In the genomic region with DNA sequence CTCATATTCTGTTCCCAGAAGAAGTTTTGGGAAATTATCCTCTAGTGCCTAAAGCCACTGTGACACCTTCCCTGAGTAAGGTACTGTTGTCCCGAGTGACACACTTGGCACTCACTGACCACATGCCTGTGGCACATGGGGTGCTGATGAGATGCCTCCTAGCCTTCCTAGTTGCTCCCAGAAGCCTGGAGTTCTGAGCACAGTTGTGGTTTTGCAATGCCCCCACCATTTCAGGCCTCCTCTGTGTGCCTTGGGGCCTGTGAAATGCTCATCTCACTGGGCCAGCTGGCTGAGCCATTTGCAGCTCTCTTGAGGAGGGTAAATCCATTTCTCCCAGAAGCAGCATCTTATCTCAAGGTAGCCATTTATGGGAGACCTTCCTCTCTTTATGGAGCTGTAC, we compare ENCODE assay signal across 20 cellular contexts.
DNase-seq lines count a peak whose midpoint lies in the region; ATAC-seq, FAIRE-seq and TF ChIP-seq lines count a peak whose summit lies in the region.
"Had no signal": no experiment of that assay in that cellular context is flagged by ENCODE, and none has a peak within 500 bp of the region (broad histone marks: within the 10 kb centered on the region; RNA-seq: fewer than 3 reads in every experiment).

No MANE protein-coding gene starts in this region.

- H3K27me3 ChIP-seq in Panc1 (ENCODE audit: control insufficient read depth, insufficient read depth, low read length) (no peaks in the 10 kb centered on the region), stomach (no peaks in the 10 kb centered on the region)
- H3K27me3 ChIP-seq in CD4-positive, alpha-beta memory T cell (ENCODE audit: insufficient read depth, low read length): no peaks in the 10 kb centered on the region
- H3K27me3 ChIP-seq: BLaER1 had no signal

- no peak overlapping the region for H3K4me3 Mint-ChIP-seq in CD4-positive, alpha-beta memory T cell

- peaks cover 61 to 69% of the 10 kb centered on the region in 2 donors for H3K36me3 Mint-ChIP-seq in CD4-positive, alpha-beta memory T cell

- in situ Hi-C loops in Panc1 (cut with HindIII; ENCODE audit: low pct_unique_long_range_greater_than_20kb, low sequenced_read_pairs): no loop called here

- no peaks in the 10 kb centered on the region for H3K9me3 Mint-ChIP-seq in CD4-positive, alpha-beta memory T cell

- H3K36me3 ChIP-seq in Panc1 (ENCODE audit: control insufficient read depth, insufficient read depth, low read length) (peaks cover 11% of the 10 kb centered on the region), stomach (peaks cover 71 to 98% (median 92%) of the 10 kb centered on the region in 4 donors)
- H3K36me3 ChIP-seq in CD4-positive, alpha-beta memory T cell (ENCODE audit: insufficient read depth, low read length): peaks cover 73% of the 10 kb centered on the region

- H3K9me3 ChIP-seq in Panc1 (ENCODE audit: control insufficient read depth, insufficient read depth, low read depth, low read length): no peaks in the 10 kb centered on the region
- no peaks in the 10 kb centered on the region for H3K9me3 ChIP-seq in stomach
- H3K9me3 ChIP-seq in CD4-positive, alpha-beta memory T cell (ENCODE audit: control insufficient read depth in 1 of 2, low read length in 2 of 2): no peaks in the 10 kb centered on the region
- H3K9me3 ChIP-seq: BLaER1 had no signal

- H3K27me3 Mint-ChIP-seq in CD4-positive, alpha-beta memory T cell: no peaks in the 10 kb centered on the region

- TSS peak; percentile 43 for BruUV-seq in Panc1 (replicated peaks; lab: Mats Ljungman, UMichigan)

- no peak overlapping the region for H3K4me3 ChIP-seq in Panc1 (ENCODE audit: low read depth in 2 of 2, low read length in 2 of 2)
- no peak overlapping the region for H3K4me3 ChIP-seq in stomach
- no peak overlapping the region for H3K4me3 ChIP-seq in CD4-positive, alpha-beta memory T cell (ENCODE audit: low read length in 2 of 2)
- H3K4me3 ChIP-seq: BLaER1, GM23248 had no signal

- no peak overlapping the region for H3K27ac ChIP-seq in Panc1 (ENCODE audit: low read length)
- H3K27ac ChIP-seq in stomach: peak overlapping the region; percentile 1 to 81 (median 72)
- no peak overlapping the region for H3K27ac ChIP-seq in CD4-positive, alpha-beta memory T cell (ENCODE audit: low read depth, low read length)
- H3K27ac ChIP-seq: BLaER1, GM23248 had no signal

- H3K4me1 Mint-ChIP-seq in CD4-positive, alpha-beta memory T cell: peaks cover 8 to 22% (median 14%) of the 10 kb centered on the region in 4 donors

- TF ChIP-seq CTCF in Panc1 (IDR thresholded peaks at IDR 0.05) (no peak), stomach (IDR thresholded peaks at IDR 0.05) (no peak)

- no peak for ATAC-seq in Panc1

- TF ChIP-seq EP300 in stomach (IDR thresholded peaks at IDR 0.05): no peak

- intact Hi-C loops in Panc1 (cut with micrococcal nuclease; ENCODE audit: unreplicated experiment): loop anchor here (10.0 kb wide), 1 partner anchor 91 kb away; a partner anchor contains a TSS
- intact Hi-C loops in stomach (cut with DNase I; ENCODE audit: low total_unique reads): loop anchor here (10.0 kb wide), 1 partner anchor 91 kb away; a partner anchor contains a TSS
- intact Hi-C loops in CD4-positive, alpha-beta memory T cell (cut with micrococcal nuclease): no loop called here

- H3K4me1 ChIP-seq in Panc1 (ENCODE audit: control insufficient read depth, insufficient read depth, low read length): peaks cover 13% of the 10 kb centered on the region
- H3K4me1 ChIP-seq in stomach: peaks cover 29 to 80% (median 50%) of the 10 kb centered on the region in 4 donors
- H3K4me1 ChIP-seq in CD4-positive, alpha-beta memory T cell (ENCODE audit: insufficient read depth, low read length): peaks cover 7% of the 10 kb centered on the region

- no peak for TF ChIP-seq POLR2A in stomach (IDR thresholded peaks at IDR 0.05)

- 41 to 75% (median 54%) methylated on average over 1 of the region's 1 CpG for WGBS in stomach, 5 donors

- DNase-seq in activated effector memory CD4-positive, alpha-beta T cell treated with anti-CD3 and anti-CD28 coated beads, Interleukin-2, amount 50 U/mL, for 16 hours: peak; percentile 45
- no peak for DNase-seq in activated effector memory CD4-positive, alpha-beta T cell treated with Interleukin-2 at 50 U/mL for 16 hours
- DNase-seq in Panc1 (ENCODE audit: low read depth, low spot score) (no peak), mesenteric fat pad (ENCODE audit: low spot score) (peak; percentile 47), stomach (no peak), RCC 7860 (ENCODE audit: low spot score) (no peak), T-helper 9 cell (no peak)
- no peak for DNase-seq in CD4-positive, alpha-beta memory T cell
- DNase-seq: 8988T, DMS 273 treated with DMSO at 0.1 percent for 48 hours, GF-D8, GM23248, HCEC 1CT, MV-4-11, NCI-H1417, NCI-H1930, NCI-H69, OCI-M1 had no signal

- no peak for FAIRE-seq in RCC 7860 (lab: Jason Lieb, UNC)
- FAIRE-seq: GM12892 had no signal

- no peak overlapping the region for H3K27ac Mint-ChIP-seq in CD4-positive, alpha-beta memory T cell

- CTCF ChIA-PET in Panc1 (lab: Charles Lee): no interaction called here
- CTCF ChIA-PET in CD4-positive, alpha-beta memory T cell (lab: Charles Lee; ENCODE audit: partially characterized antibody): interaction anchor here (1.6 to 12.9 kb wide), 3 partner anchors 23 to 44 kb away, joined by 4 to 510 read pairs (median 156); no protein-coding TSS in a partner anchor

- POLR2A ChIA-PET in Panc1 (lab: Charles Lee): no interaction called here
- POLR2A ChIA-PET in CD4-positive, alpha-beta memory T cell (lab: Charles Lee; ENCODE audit: partially characterized antibody): no interaction called here

Comparison
In these comparisons a context has a peak if more than half of its experiments do, and no peak if none do; other contexts are left out.
1. DNase-seq: peak in activated effector memory CD4-positive, alpha-beta T cell treated with anti-CD3 and anti-CD28 coated beads, Interleukin-2, amount 50 U/mL, for 16 hours (single experiment) and mesenteric fat pad (single experiment); none in activated effector memory CD4-positive, alpha-beta T cell treated with Interleukin-2 at 50 U/mL for 16 hours (single experiment), Panc1 (single experiment), stomach (single experiment), RCC 7860 (single experiment), T-helper 9 cell (single experiment) and CD4-positive, alpha-beta memory T cell (0 of 5).
2. H3K27ac ChIP-seq: peak in stomach (5 of 5); none in Panc1 (single experiment) and CD4-positive, alpha-beta memory T cell (single experiment).